ENCODE assay signal across 14 cellular contexts in the genomic region with DNA sequence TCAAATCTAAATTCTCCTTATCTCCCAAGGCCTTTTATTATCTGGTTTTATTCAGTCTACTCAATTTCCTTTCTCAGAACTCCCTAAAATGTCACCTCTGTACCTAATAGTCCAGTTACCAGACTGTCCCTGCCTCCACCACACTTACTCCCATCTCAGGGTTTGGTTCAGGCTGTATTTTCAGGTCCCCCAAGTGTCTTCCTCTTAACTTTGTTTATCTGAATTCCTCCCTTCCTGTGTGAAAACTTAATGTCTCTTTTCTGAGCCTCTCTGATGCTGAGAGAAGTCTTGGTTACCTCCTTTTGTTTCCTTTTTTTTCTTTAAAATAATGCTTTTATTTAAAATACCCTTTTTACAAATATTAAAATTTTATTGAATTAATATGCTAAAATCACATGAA.
A peak's percentile ranks its signal among the peaks of the same experiment; 100 is the strongest.
DNase-seq lines count a peak whose midpoint lies in the region; ATAC-seq and TF ChIP-seq lines count a peak whose summit lies in the region.
"Had no signal": no experiment of that assay in that cellular context is flagged by ENCODE, and none has a peak within 500 bp of the region (broad histone marks: within the 10 kb centered on the region; RNA-seq: fewer than 3 reads in every experiment).

No MANE protein-coding gene starts in this region.

- H3K9me3 ChIP-seq in CD8-positive, alpha-beta T cell (ENCODE audit: low read length) = no peaks in the 10 kb centered on the region
- no peaks in the 10 kb centered on the region for H3K9me3 ChIP-seq in T-helper 17 cell (ENCODE audit: control insufficient read depth, low read length, poor library complexity, severe bottlenecking)
- H3K9me3 ChIP-seq: BLaER1 treated with 17β-estradiol and CSF1 and Interleukin-3, amounts not matched to agents 10 nM and 100 nM had no signal

- H3K4me3 ChIP-seq in CD8-positive, alpha-beta T cell (ENCODE audit: low read depth, low read length) = no peak overlapping the region
- H3K4me3 ChIP-seq: BLaER1 treated with 17β-estradiol and CSF1 and Interleukin-3, amounts not matched to agents 10 nM and 100 nM; GM12878 had no signal

- TF ChIP-seq CTCF in CD8-positive, alpha-beta T cell (IDR thresholded peaks at IDR 0.05) = no peak
- no peak for TF ChIP-seq CTCF in glutamatergic neuron (IDR thresholded peaks at IDR 0.05; ENCODE audit: partially characterized antibody, unreplicated experiment)
- no peak for TF ChIP-seq CTCF in nephron progenitor cell (IDR thresholded peaks at IDR 0.05)

- H3K4me1 ChIP-seq in CD8-positive, alpha-beta T cell (ENCODE audit: insufficient read depth, low read length) = peaks cover 6% of the 10 kb centered on the region
- H3K4me1 ChIP-seq: BLaER1 treated with 17β-estradiol and CSF1 and Interleukin-3, amounts not matched to agents 10 nM and 100 nM had no signal

- no peaks in the 10 kb centered on the region for H3K27me3 ChIP-seq in CD8-positive, alpha-beta T cell (ENCODE audit: insufficient read depth, low read length)
- H3K27me3 ChIP-seq: BLaER1 treated with 17β-estradiol and CSF1 and Interleukin-3, amounts not matched to agents 10 nM and 100 nM had no signal

- no peaks in the 10 kb centered on the region for H3K27me3 Mint-ChIP-seq in CD8-positive, alpha-beta T cell (ENCODE audit: low read depth)
- no peaks in the 10 kb centered on the region for H3K27me3 Mint-ChIP-seq in central memory CD8-positive, alpha-beta T cell
- H3K27me3 Mint-ChIP-seq in glutamatergic neuron (ENCODE audit: unreplicated experiment) = peaks cover 4% of the 10 kb centered on the region
- peaks cover 5% of the 10 kb centered on the region for H3K27me3 Mint-ChIP-seq in nephron progenitor cell (ENCODE audit: low read depth, poor library complexity)
- no peaks in the 10 kb centered on the region for H3K27me3 Mint-ChIP-seq in activated CD8-positive, alpha-beta T cell treated with anti-CD3 and anti-CD28 coated beads, Interleukin-2, amount 10 ng/mL, durations not matched to agents 7 days and 5 days (ENCODE audit: low read depth)
- H3K27me3 Mint-ChIP-seq in T-helper 17 cell = no peaks in the 10 kb centered on the region
- H3K27me3 Mint-ChIP-seq: CD4-positive, CD25-positive, alpha-beta regulatory T cell had no signal

- no peaks in the 10 kb centered on the region for H3K36me3 Mint-ChIP-seq in CD8-positive, alpha-beta T cell
- no peaks in the 10 kb centered on the region for H3K36me3 Mint-ChIP-seq in central memory CD8-positive, alpha-beta T cell (ENCODE audit: insufficient read depth)
- H3K36me3 Mint-ChIP-seq in glutamatergic neuron (ENCODE audit: unreplicated experiment) (no peaks in the 10 kb centered on the region), nephron progenitor cell (ENCODE audit: low read depth) (peaks cover 8% of the 10 kb centered on the region), T-helper 17 cell (ENCODE audit: low read depth) (no peaks in the 10 kb centered on the region)
- no peaks in the 10 kb centered on the region for H3K36me3 Mint-ChIP-seq in activated CD8-positive, alpha-beta T cell treated with anti-CD3 and anti-CD28 coated beads, Interleukin-2, amount 10 ng/mL, durations not matched to agents 7 days and 5 days (ENCODE audit: low read depth)

- CTCF ChIA-PET in CD8-positive, alpha-beta T cell (lab: Charles Lee) = no interaction called here
- CTCF ChIA-PET in activated CD8-positive, alpha-beta T cell treated with anti-CD3 and anti-CD28 coated beads, Interleukin-2, amount 10 ng/mL, durations not matched to agents 7 days and 5 days (lab: Charles Lee) = no interaction called here

- H3K4me3 Mint-ChIP-seq in CD8-positive, alpha-beta T cell = peak overlapping the region; percentile 36
- peak overlapping the region; percentile 31 for H3K4me3 Mint-ChIP-seq in central memory CD8-positive, alpha-beta T cell
- H3K4me3 Mint-ChIP-seq in glutamatergic neuron (ENCODE audit: unreplicated experiment) (no peak overlapping the region), nephron progenitor cell (no peak overlapping the region), T-helper 17 cell (no peak overlapping the region)
- no peak overlapping the region for H3K4me3 Mint-ChIP-seq in activated CD8-positive, alpha-beta T cell treated with anti-CD3 and anti-CD28 coated beads, Interleukin-2, amount 10 ng/mL, durations not matched to agents 7 days and 5 days
- H3K4me3 Mint-ChIP-seq: CD4-positive, CD25-positive, alpha-beta regulatory T cell had no signal

- peak overlapping the region; percentile 49 for H3K27ac Mint-ChIP-seq in CD8-positive, alpha-beta T cell
- peak overlapping the region; percentile 82 for H3K27ac Mint-ChIP-seq in central memory CD8-positive, alpha-beta T cell (ENCODE audit: low read depth)
- H3K27ac Mint-ChIP-seq in glutamatergic neuron (ENCODE audit: unreplicated experiment) (peak overlapping the region; percentile 7), nephron progenitor cell (peak overlapping the region; percentile 89), T-helper 17 cell (no peak overlapping the region)
- H3K27ac Mint-ChIP-seq in activated CD8-positive, alpha-beta T cell treated with anti-CD3 and anti-CD28 coated beads, Interleukin-2, amount 10 ng/mL, durations not matched to agents 7 days and 5 days = no peak overlapping the region
- H3K27ac Mint-ChIP-seq: CD4-positive, CD25-positive, alpha-beta regulatory T cell had no signal

- ATAC-seq in CD8-positive, alpha-beta T cell = no peak
- ATAC-seq in central memory CD8-positive, alpha-beta T cell (replicated peaks; ENCODE audit: extremely low read depth, poor library complexity, severe bottlenecking) = peak; percentile 54
- no peak for ATAC-seq in activated CD8-positive, alpha-beta T cell treated with anti-CD3 and anti-CD28 coated beads, Interleukin-2, amount 10 ng/mL, durations not matched to agents 7 days and 5 days
- ATAC-seq in HG03565 (IDR thresholded peaks at IDR 0.05; ENCODE audit: unreplicated experiment) = no peak
- no peak for ATAC-seq in T-helper 17 cell
- ATAC-seq: GM12878, HCT116 had no signal

- no peaks in the 10 kb centered on the region for H3K36me3 ChIP-seq in CD8-positive, alpha-beta T cell (ENCODE audit: insufficient read depth, low read length)

- intact Hi-C loops in CD8-positive, alpha-beta T cell (cut with DNase I, micrococcal nuclease) = no loop called here

- no peak overlapping the region for H3K27ac ChIP-seq in CD8-positive, alpha-beta T cell (ENCODE audit: low read depth, low read length)
- H3K27ac ChIP-seq: BLaER1 treated with 17β-estradiol and CSF1 and Interleukin-3, amounts not matched to agents 10 nM and 100 nM had no signal

- no peak for DNase-seq in CD8-positive, alpha-beta T cell
- no peak for DNase-seq in central memory CD8-positive, alpha-beta T cell (ENCODE audit: low spot score in 2 of 2)
- DNase-seq in glutamatergic neuron (no peak), nephron progenitor cell (no peak), T-helper 17 cell (no peak), NCI-H2029 (lab: John Stamatoyannopoulos, UW) (no peak)
- DNase-seq in activated CD8-positive, alpha-beta T cell treated with anti-CD3 and anti-CD28 coated beads, Interleukin-2, amount 10 ng/mL, durations not matched to agents 7 days and 5 days = no peak
- DNase-seq: ACHN; CD4-positive, CD25-positive, alpha-beta regulatory T cell; DMS79 had no signal

- POLR2A ChIA-PET in CD8-positive, alpha-beta T cell (lab: Charles Lee) = no interaction called here
- POLR2A ChIA-PET in activated CD8-positive, alpha-beta T cell treated with anti-CD3 and anti-CD28 coated beads, Interleukin-2, amount 10 ng/mL, durations not matched to agents 7 days and 5 days (lab: Charles Lee) = no interaction called here

- no peaks in the 10 kb centered on the region for H3K9me3 Mint-ChIP-seq in CD8-positive, alpha-beta T cell
- H3K9me3 Mint-ChIP-seq in central memory CD8-positive, alpha-beta T cell = no peaks in the 10 kb centered on the region
- H3K9me3 Mint-ChIP-seq in glutamatergic neuron (ENCODE audit: unreplicated experiment) (peaks cover 2% of the 10 kb centered on the region), nephron progenitor cell (no peaks in the 10 kb centered on the region)
- no peaks in the 10 kb centered on the region for H3K9me3 Mint-ChIP-seq in activated CD8-positive, alpha-beta T cell treated with anti-CD3 and anti-CD28 coated beads, Interleukin-2, amount 10 ng/mL, durations not matched to agents 7 days and 5 days (ENCODE audit: insufficient read depth)
- H3K9me3 Mint-ChIP-seq: CD4-positive, CD25-positive, alpha-beta regulatory T cell had no signal

- peaks cover 19% of the 10 kb centered on the region for H3K4me1 Mint-ChIP-seq in CD8-positive, alpha-beta T cell (ENCODE audit: low read depth)
- peaks cover 27% of the 10 kb centered on the region for H3K4me1 Mint-ChIP-seq in central memory CD8-positive, alpha-beta T cell
- H3K4me1 Mint-ChIP-seq in glutamatergic neuron (ENCODE audit: low read depth, unreplicated experiment) = peaks cover 27% of the 10 kb centered on the region
- H3K4me1 Mint-ChIP-seq in nephron progenitor cell = peaks cover 24% of the 10 kb centered on the region
- peaks cover 2% of the 10 kb centered on the region for H3K4me1 Mint-ChIP-seq in activated CD8-positive, alpha-beta T cell treated with anti-CD3 and anti-CD28 coated beads, Interleukin-2, amount 10 ng/mL, durations not matched to agents 7 days and 5 days (ENCODE audit: low read depth)
- peaks cover 5% of the 10 kb centered on the region for H3K4me1 Mint-ChIP-seq in T-helper 17 cell

Comparison
In these comparisons a context has a peak if more than half of its experiments do, and no peak if none do; other contexts are left out.
1. H3K27ac Mint-ChIP-seq: peak in CD8-positive, alpha-beta T cell (single experiment), central memory CD8-positive, alpha-beta T cell (single experiment), glutamatergic neuron (single experiment) and nephron progenitor cell (single experiment); none in activated CD8-positive, alpha-beta T cell treated with anti-CD3 and anti-CD28 coated beads, Interleukin-2, amount 10 ng/mL, durations not matched to agents 7 days and 5 days (single experiment) and T-helper 17 cell (single experiment).
2. H3K4me3 Mint-ChIP-seq: peak in CD8-positive, alpha-beta T cell (single experiment) and central memory CD8-positive, alpha-beta T cell (single experiment); none in glutamatergic neuron (single experiment), nephron progenitor cell (single experiment), activated CD8-positive, alpha-beta T cell treated with anti-CD3 and anti-CD28 coated beads, Interleukin-2, amount 10 ng/mL, durations not matched to agents 7 days and 5 days (single experiment) and T-helper 17 cell (single experiment).